ENCODE assay signal across 8 cellular contexts in genomic region chr9:37747271-37747753, GRCh38. TPM values are rescaled to one million over a fixed set of nuclear protein-coding genes. Genes with fewer than 3 reads are reported as not detected.
DNase-seq lines count a peak whose midpoint lies in the region; ATAC-seq and TF ChIP-seq lines count a peak whose summit lies in the region.

No MANE protein-coding gene starts in this region.

- H3K9me3 Mint-ChIP-seq in stimulated activated naive CD8-positive, alpha-beta T cell treated with anti-CD3 and anti-CD28 coated beads, Interleukin-15, amount 100 ng/mL, for 72 hours: no peaks in the 10 kb centered on the region

- peak; percentile 19 to 58 (median 27) for DNase-seq in NCI-H1417 (lab: John Stamatoyannopoulos, UW)
- no peak for DNase-seq in NCI-H1417 treated with DMSO at 0.1 percent for 48 hours (lab: John Stamatoyannopoulos, UW)
- DNase-seq in NCI-H526 treated with DMSO at 0.1 percent for 48 hours (lab: John Stamatoyannopoulos, UW): peak; percentile 43
- peak in 2 of 3 experiments; percentile 24 to 36 for DNase-seq in activated CD8-positive, alpha-beta memory T cell treated with anti-CD3 and anti-CD28 coated beads for 48 hours (ENCODE audit: low read depth in 2 of 3, low spot score in 2 of 3)
- DNase-seq in epithelial cell of esophagus (ENCODE audit: low read depth): peak; percentile 74
- peak; percentile 68 for DNase-seq in myocyte (ENCODE audit: low read depth)
- peak; percentile 42 to 64 for DNase-seq in stimulated activated naive CD8-positive, alpha-beta T cell treated with anti-CD3 and anti-CD28 coated beads, Interleukin-15, amount 100 ng/mL, for 72 hours

- peak; percentile 99 for TF ChIP-seq CTCF in epithelial cell of esophagus (IDR thresholded peaks at IDR 0.05; ENCODE audit: insufficient read depth, low read depth, low read length, missing control alignments)

- H3K27ac Mint-ChIP-seq in stimulated activated naive CD8-positive, alpha-beta T cell treated with anti-CD3 and anti-CD28 coated beads, Interleukin-15, amount 100 ng/mL, for 72 hours: peak overlapping the region in 1 of 2 donors; percentile 62

- ATAC-seq in HG03066 (IDR thresholded peaks at IDR 0.05; ENCODE audit: low read depth, unreplicated experiment): peak; percentile 54
- ATAC-seq in stimulated activated naive CD8-positive, alpha-beta T cell treated with anti-CD3 and anti-CD28 coated beads, Interleukin-15, amount 100 ng/mL, for 72 hours: peak; percentile 82

- no peak overlapping the region for H3K4me3 ChIP-seq in epithelial cell of esophagus (ENCODE audit: low read length)

- no peak overlapping the region for H3K4me3 Mint-ChIP-seq in stimulated activated naive CD8-positive, alpha-beta T cell treated with anti-CD3 and anti-CD28 coated beads, Interleukin-15, amount 100 ng/mL, for 72 hours

- no peaks in the 10 kb centered on the region for H3K4me1 Mint-ChIP-seq in stimulated activated naive CD8-positive, alpha-beta T cell treated with anti-CD3 and anti-CD28 coated beads, Interleukin-15, amount 100 ng/mL, for 72 hours

- H3K27me3 Mint-ChIP-seq in stimulated activated naive CD8-positive, alpha-beta T cell treated with anti-CD3 and anti-CD28 coated beads, Interleukin-15, amount 100 ng/mL, for 72 hours: no peaks in the 10 kb centered on the region

RNA-seq across cellular contexts. Expression of gene TRMT10B, which starts 6.3 kb away (rescaled TPM):
- total RNA-seq in myocyte: 1.2 and 3.7 TPM in 2 replicates
- polyA plus RNA-seq in myocyte (2012): 4.6 TPM

RNA-seq across cellular contexts. Expression of gene EXOSC3, which starts 37.6 kb away (rescaled TPM):
- total RNA-seq in myocyte: 35.1 TPM in 2 replicates
- polyA plus RNA-seq in myocyte (2012): 22.3 TPM

RNA-seq across cellular contexts. Expression of gene DCAF10, which starts 53.3 kb away (rescaled TPM):
- 19.8 and 23.9 TPM in 2 replicates for total RNA-seq in myocyte
- polyA plus RNA-seq in myocyte (2012): 16.2 TPM
